In the genomic region with DNA sequence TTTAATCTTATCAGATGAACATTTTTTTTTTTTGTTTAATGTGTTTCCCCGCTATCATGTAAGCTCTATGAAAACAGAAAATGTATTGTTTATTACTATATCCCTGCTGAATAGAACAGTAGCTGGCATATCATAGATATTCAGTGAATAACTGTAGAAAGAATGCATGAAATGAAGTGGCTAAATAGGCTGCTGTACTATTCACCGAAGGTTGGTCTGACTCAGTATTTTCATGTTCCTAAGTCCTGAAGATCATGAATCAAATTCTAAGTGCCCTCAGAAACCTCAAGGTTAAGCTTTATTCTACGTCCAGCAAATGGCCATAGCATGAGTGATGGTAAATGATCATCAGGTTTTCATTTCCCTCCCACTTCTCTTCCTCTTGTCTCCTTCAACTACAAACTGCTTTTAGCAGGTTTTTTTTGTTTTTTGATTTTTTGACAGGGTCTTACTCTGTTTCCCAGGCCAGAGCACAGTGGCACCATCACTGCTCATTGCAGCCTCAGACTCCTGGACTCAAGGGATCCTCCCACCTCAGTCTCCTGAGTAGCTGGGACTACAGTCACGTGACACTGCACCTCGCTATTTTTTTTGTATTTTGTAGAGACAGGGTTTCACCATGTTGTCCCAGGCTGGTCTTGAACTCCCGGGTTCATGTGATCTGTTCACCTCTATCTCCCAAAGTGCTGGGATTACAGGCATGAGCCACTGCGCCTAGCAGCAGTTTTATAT, we compare ENCODE assay signal across 16 cellular contexts. TPM values are rescaled to one million over a fixed set of nuclear protein-coding genes. Genes with fewer than 3 reads are reported as not detected.
A peak's percentile ranks its signal among the peaks of the same experiment; 100 is the strongest.
DNase-seq lines count a peak whose midpoint lies in the region; ATAC-seq and TF ChIP-seq lines count a peak whose summit lies in the region.
"Had no signal": no experiment of that assay in that cellular context is flagged by ENCODE, and none has a peak within 500 bp of the region (broad histone marks: within the 10 kb centered on the region; RNA-seq: fewer than 3 reads in every experiment).

No MANE protein-coding gene starts in this region.

- H3K27me3 Mint-ChIP-seq in natural killer cell (ENCODE audit: low read depth in 2 of 2) = peaks cover 0 to 4% of the 10 kb centered on the region in 2 donors

- no peak overlapping the region for H3K4me3 Mint-ChIP-seq in natural killer cell
- H3K4me3 Mint-ChIP-seq: brain; CD8-positive, alpha-beta T cell; naive B cell had no signal

- H3K36me3 Mint-ChIP-seq in natural killer cell = no peaks in the 10 kb centered on the region
- H3K36me3 Mint-ChIP-seq: brain; CD8-positive, alpha-beta T cell; naive B cell had no signal

- H3K4me3 ChIP-seq in astrocyte of the spinal cord (ENCODE audit: low read depth, low read length) = no peak overlapping the region
- H3K4me3 ChIP-seq in H7 (ENCODE audit: insufficient read depth, low read depth, low read length) = no peak overlapping the region
- H3K4me3 ChIP-seq: vagina had no signal

- peak; percentile 87 for DNase-seq in AG08395 (ENCODE audit: low spot score)
- peak; percentile 63 for DNase-seq in HPDE6-E6E7 (ENCODE audit: extremely low spot score)
- DNase-seq in astrocyte of the spinal cord (ENCODE audit: low read depth, low spot score) = peak; percentile 93
- DNase-seq in kidney glomerular epithelial cell (lab: John Stamatoyannopoulos, UW) = peak; percentile 81
- DNase-seq in H7 = no peak
- no peak for DNase-seq in natural killer cell
- DNase-seq in UCSD-AML1 (lab: John Stamatoyannopoulos, UW; ENCODE audit: unreplicated experiment) = no peak
- DNase-seq in stimulated activated CD4-positive, alpha-beta T cell treated with anti-CD3 and anti-CD28 coated beads, Interleukin-15, amount 100 ng/mL, for 24 hours = no peak
- DNase-seq: activated T-cell treated with anti-CD3 and anti-CD28 coated beads for 4 hours; CD8-positive, alpha-beta T cell; naive B cell; NCI-H524; SIG-M5; WERI-Rb-1 had no signal

- H3K27me3 ChIP-seq in H7 (ENCODE audit: control insufficient read depth, insufficient read depth, low read length) = no peaks in the 10 kb centered on the region
- H3K27me3 ChIP-seq: vagina had no signal

- H3K27ac Mint-ChIP-seq in natural killer cell = no peak overlapping the region
- H3K27ac Mint-ChIP-seq: CD8-positive, alpha-beta T cell had no signal

- no peaks in the 10 kb centered on the region for H3K36me3 ChIP-seq in H7 (replicated peaks; ENCODE audit: control insufficient read depth, insufficient read depth, low read length)
- H3K36me3 ChIP-seq: vagina, WERI-Rb-1 had no signal

- no peak for ATAC-seq in natural killer cell
- ATAC-seq: CD8-positive, alpha-beta T cell had no signal

- H3K9me3 Mint-ChIP-seq in natural killer cell = no peaks in the 10 kb centered on the region
- H3K9me3 Mint-ChIP-seq: brain; CD8-positive, alpha-beta T cell; naive B cell had no signal

- in situ Hi-C loops in astrocyte of the spinal cord (cut with HindIII; ENCODE audit: low sequenced_read_pairs) = no loop called here

- intact Hi-C loops in natural killer cell (cut with micrococcal nuclease) = no loop called here

- no peaks in the 10 kb centered on the region for H3K4me1 Mint-ChIP-seq in natural killer cell

- TF ChIP-seq CTCF in astrocyte of the spinal cord (IDR thresholded peaks at IDR 0.05; ENCODE audit: low read depth, low read length) = no peak
- TF ChIP-seq CTCF in natural killer cell (IDR thresholded peaks at IDR 0.05) = no peak

RNA-seq across cellular contexts. Expression of gene ZFAND5, which starts 19.1 kb away (rescaled TPM):
- total RNA-seq in H7 (2014; rRNA removed; shearing (Covaris generic)) = 124 and 145 TPM in 2 replicates
- 100 to 1,000 TPM; 307 to 450 (median 318) TPM for total RNA-seq in natural killer cell

Comparison
In these comparisons a context has a peak if more than half of its experiments do, and no peak if none do; other contexts are left out.
1. DNase-seq: peak in AG08395 (single experiment), HPDE6-E6E7 (single experiment), astrocyte of the spinal cord (single experiment) and kidney glomerular epithelial cell (single experiment); none in H7 (single experiment), natural killer cell (single experiment), UCSD-AML1 (single experiment) and stimulated activated CD4-positive, alpha-beta T cell treated with anti-CD3 and anti-CD28 coated beads, Interleukin-15, amount 100 ng/mL, for 24 hours (single experiment).